Comparison of ENCODE assay signal across 21 cellular contexts in the genomic region with DNA sequence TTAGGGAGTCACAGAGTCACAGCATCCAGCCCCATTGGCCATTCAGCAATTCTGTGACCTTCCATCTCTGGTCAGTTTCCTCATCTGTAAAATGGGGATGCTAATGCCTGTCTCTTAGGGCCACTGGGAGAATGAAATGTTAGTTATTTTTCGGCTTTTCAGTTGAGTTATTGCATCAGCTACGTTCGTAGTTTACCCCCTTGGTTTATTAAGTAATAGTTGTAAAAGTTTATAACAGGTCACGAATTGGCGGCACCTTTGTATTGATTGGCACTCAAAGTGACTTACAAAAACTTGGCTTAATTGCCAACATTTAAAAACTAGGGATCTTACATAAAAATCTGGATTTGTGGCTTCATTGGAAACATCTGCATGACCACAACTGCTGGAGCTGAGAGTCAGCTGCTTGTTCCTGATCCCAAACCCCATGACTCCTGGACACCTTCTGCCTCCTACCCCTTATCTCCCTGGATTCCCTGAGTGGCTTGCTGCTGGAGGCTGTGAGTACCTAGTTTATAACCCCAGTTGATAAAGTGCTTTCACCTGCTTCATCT. TPM values are rescaled to one million over a fixed set of nuclear protein-coding genes. Genes with fewer than 3 reads are reported as not detected.
"Had no signal": no experiment of that assay in that cellular context is flagged by ENCODE, and none has a peak within 500 bp of the region (broad histone marks: within the 10 kb centered on the region; RNA-seq: fewer than 3 reads in every experiment).

No MANE protein-coding gene starts in this region.

- H3K36me3 ChIP-seq: ascending aorta, esophagus squamous epithelium, gastrocnemius medialis, neutrophil, sigmoid colon, spleen had no signal

- H3K27me3 Mint-ChIP-seq: natural killer cell treated with Interleukin-12 subunit alpha and Interleukin-12 subunit beta and Interleukin-15 and Interleukin-18, amount 100 ng/mL, for 72 hours had no signal

- H3K4me3 ChIP-seq: ascending aorta, esophagus squamous epithelium, gastrocnemius medialis, sigmoid colon, spleen had no signal

- H3K9me3 ChIP-seq: ascending aorta, esophagus squamous epithelium, gastrocnemius medialis, neutrophil, sigmoid colon, spleen had no signal

- H3K4me1 ChIP-seq: ascending aorta, esophagus squamous epithelium, gastrocnemius medialis, parathyroid adenoma, sigmoid colon, spleen had no signal

- H3K27me3 ChIP-seq: ascending aorta, esophagus squamous epithelium, gastrocnemius medialis, sigmoid colon had no signal

- ATAC-seq: activated CD4-positive, CD25-positive, alpha-beta regulatory T cell treated with anti-CD3 and anti-CD28 coated beads, Interleukin-2, amount 50 U/mL, for 24 hours; activated CD8-positive, alpha-beta T cell treated with anti-CD3 and anti-CD28 coated beads, Interleukin-2, amount 10 ng/mL, durations not matched to agents 7 days and 5 days; natural killer cell treated with Interleukin-12 subunit alpha and Interleukin-12 subunit beta and Interleukin-15 and Interleukin-18, amount 100 ng/mL, for 72 hours; stimulated activated memory B cell treated with anti-CD40 and anti-IgM and Interleukin-4, amounts not matched to agents 10 μg/mL and 1 μg/mL and 100 μg/mL, for 72 hours had no signal

- H3K27ac Mint-ChIP-seq: activated CD4-positive, alpha-beta T cell treated with anti-CD3 and anti-CD28 coated beads, Interleukin-2, amount 10 ng/mL, durations not matched to agents 7 days and 5 days; activated CD8-positive, alpha-beta T cell treated with anti-CD3 and anti-CD28 coated beads, Interleukin-2, amount 10 ng/mL, durations not matched to agents 7 days and 5 days; activated T-cell treated with anti-CD3 and anti-CD28 coated beads, Interleukin-2, amount 50 U/mL, for 24 hours; natural killer cell treated with Interleukin-12 subunit alpha and Interleukin-12 subunit beta and Interleukin-15 and Interleukin-18, amount 100 ng/mL, for 72 hours; stimulated activated memory B cell treated with anti-CD40 and anti-IgM and Interleukin-4, amounts not matched to agents 10 μg/mL and 1 μg/mL and 100 μg/mL, for 72 hours; T-helper 1 cell treated with Interleukin-12 subunit alpha and Interleukin-12 subunit beta and Interleukin-4 antibody, amounts not matched to agents 30 μg/mL and 1 μg/mL, for 36 hours had no signal

- H3K4me1 Mint-ChIP-seq: activated CD4-positive, alpha-beta T cell treated with anti-CD3 and anti-CD28 coated beads, Interleukin-2, amount 10 ng/mL, durations not matched to agents 7 days and 5 days; stimulated activated memory B cell treated with anti-CD40 and anti-IgM and Interleukin-4, amounts not matched to agents 10 μg/mL and 1 μg/mL and 100 μg/mL, for 72 hours had no signal

- H3K36me3 Mint-ChIP-seq: natural killer cell treated with Interleukin-12 subunit alpha and Interleukin-12 subunit beta and Interleukin-15 and Interleukin-18, amount 100 ng/mL, for 72 hours; stimulated activated memory B cell treated with anti-CD40 and anti-IgM and Interleukin-4, amounts not matched to agents 10 μg/mL and 1 μg/mL and 100 μg/mL, for 72 hours had no signal

- H3K4me3 Mint-ChIP-seq: activated CD4-positive, alpha-beta T cell treated with anti-CD3 and anti-CD28 coated beads, Interleukin-2, amount 10 ng/mL, durations not matched to agents 7 days and 5 days; activated CD8-positive, alpha-beta T cell treated with anti-CD3 and anti-CD28 coated beads, Interleukin-2, amount 10 ng/mL, durations not matched to agents 7 days and 5 days; activated T-cell treated with anti-CD3 and anti-CD28 coated beads, Interleukin-2, amount 50 U/mL, for 24 hours; natural killer cell treated with Interleukin-12 subunit alpha and Interleukin-12 subunit beta and Interleukin-15 and Interleukin-18, amount 100 ng/mL, for 72 hours; stimulated activated memory B cell treated with anti-CD40 and anti-IgM and Interleukin-4, amounts not matched to agents 10 μg/mL and 1 μg/mL and 100 μg/mL, for 72 hours; T-helper 1 cell treated with Interleukin-12 subunit alpha and Interleukin-12 subunit beta and Interleukin-4 antibody, amounts not matched to agents 30 μg/mL and 1 μg/mL, for 36 hours had no signal

- DNase-seq: activated CD4-positive, alpha-beta T cell treated with anti-CD3 and anti-CD28 coated beads, Interleukin-2, amount 10 ng/mL, durations not matched to agents 7 days and 5 days; activated CD8-positive, alpha-beta T cell treated with anti-CD3 and anti-CD28 coated beads, Interleukin-2, amount 10 ng/mL, durations not matched to agents 7 days and 5 days; activated naive CD4-positive, alpha-beta T cell treated with anti-CD3 and anti-CD28 coated beads, Interleukin-2, amount 50 U/mL, for 16 hours; activated T-cell treated with anti-CD3 and anti-CD28 coated beads, Interleukin-2, amount 50 U/mL, for 24 hours; effector memory CD4-positive, alpha-beta T cell; esophagus squamous epithelium; gastrocnemius medialis; head of caudate nucleus; sigmoid colon; spleen; stimulated activated CD4-positive, alpha-beta T cell treated with anti-CD3 and anti-CD28 coated beads, Interleukin-4, amount 100 ng/mL, for 4 hours had no signal

- H3K9me3 Mint-ChIP-seq: activated CD4-positive, alpha-beta T cell treated with anti-CD3 and anti-CD28 coated beads, Interleukin-2, amount 10 ng/mL, durations not matched to agents 7 days and 5 days; activated T-cell treated with anti-CD3 and anti-CD28 coated beads, Interleukin-2, amount 50 U/mL, for 24 hours; natural killer cell treated with Interleukin-12 subunit alpha and Interleukin-12 subunit beta and Interleukin-15 and Interleukin-18, amount 100 ng/mL, for 72 hours; T-helper 1 cell treated with Interleukin-12 subunit alpha and Interleukin-12 subunit beta and Interleukin-4 antibody, amounts not matched to agents 30 μg/mL and 1 μg/mL, for 36 hours had no signal

- H3K27ac ChIP-seq: ascending aorta, esophagus squamous epithelium, gastrocnemius medialis, neutrophil, parathyroid adenoma, sigmoid colon, spleen had no signal

RNA-seq across cellular contexts. Expression of a gene that starts 23.0 kb away (rescaled TPM):
- total RNA-seq: activated CD4-positive, alpha-beta T cell treated with anti-CD3 and anti-CD28 coated beads, Interleukin-2, amount 10 ng/mL, durations not matched to agents 7 days and 5 days; activated CD8-positive, alpha-beta T cell treated with anti-CD3 and anti-CD28 coated beads, Interleukin-2, amount 10 ng/mL, durations not matched to agents 7 days and 5 days; ascending aorta; kidney epithelial cell; lower leg skin; ureter had no signal
